ENCODE assay signal across 25 cellular contexts in genomic region chr10:97627731-97628130, GRCh38. TPM values are rescaled to one million over a fixed set of nuclear protein-coding genes. Genes with fewer than 3 reads are reported as not detected.
"Had no signal": no experiment of that assay in that cellular context is flagged by ENCODE, and none has a peak within 500 bp of the region (broad histone marks: within the 10 kb centered on the region; RNA-seq: fewer than 3 reads in every experiment).

No MANE protein-coding gene starts in this region.

- H3K4me3 ChIP-seq: SK-N-MC had no signal

- DNase-seq: activated CD4-positive, alpha-beta memory T cell treated with anti-CD3 and anti-CD28 coated beads, Interleukin-2, amount 10 ng/mL, durations not matched to agents 7 days and 5 days; activated CD4-positive, alpha-beta T cell treated with anti-CD3 and anti-CD28 coated beads for 36 hours; activated CD4-positive, alpha-beta T cell treated with anti-CD3 and anti-CD28 coated beads, Interleukin-2, amount 50 U/mL, for 1 hour; activated gamma-delta T cell; activated naive CD4-positive, alpha-beta T cell treated with anti-CD3 and anti-CD28 coated beads for 36 hours; activated T-cell treated with anti-CD3 and anti-CD28 coated beads for 4 hours; activated T-cell treated with anti-CD3 and anti-CD28 coated beads, Interleukin-2, amount 50 U/mL, for 48 hours; amygdala; Kasumi-1; KBM-7; NCI-H1105 treated with DMSO at 0.1 percent for 48 hours; NCI-H146; NCI-H187 treated with DMSO at 0.1 percent for 48 hours; NCI-H2081 treated with DMSO at 0.1 percent for 48 hours; NCI-H446; NCI-H524; PC-3; T-cell; T-helper 2 cell; T1000 had no signal

- ATAC-seq: activated CD4-positive, alpha-beta T cell treated with anti-CD3 and anti-CD28 coated beads for 36 hours; activated T-helper 17 cell treated with anti-CD3 and anti-CD28 coated beads, Interleukin-2, amount 50 U/mL, for 72 hours; PC-3; T-cell had no signal

- H3K27ac ChIP-seq: SK-N-MC, VCaP had no signal

RNA-seq across cellular contexts. Expression of gene C10orf62, which starts 38.2 kb away (rescaled TPM):
- total RNA-seq: activated CD4-positive, alpha-beta memory T cell treated with anti-CD3 and anti-CD28 coated beads, Interleukin-2, amount 10 ng/mL, durations not matched to agents 7 days and 5 days; activated CD4-positive, alpha-beta T cell treated with anti-CD3 and anti-CD28 coated beads for 36 hours; activated CD8-positive, alpha-beta memory T cell treated with anti-CD3 and anti-CD28 coated beads for 36 hours; activated naive CD4-positive, alpha-beta T cell treated with anti-CD3 and anti-CD28 coated beads for 36 hours; activated T-helper 17 cell treated with anti-CD3 and anti-CD28 coated beads, Interleukin-2, amount 50 U/mL, for 72 hours; astrocyte; PC-3; T-cell had no signal

RNA-seq across cellular contexts. Expression of gene HOGA1, which starts 43.5 kb away (rescaled TPM):
- total RNA-seq: activated CD4-positive, alpha-beta memory T cell treated with anti-CD3 and anti-CD28 coated beads, Interleukin-2, amount 10 ng/mL, durations not matched to agents 7 days and 5 days; activated CD4-positive, alpha-beta T cell treated with anti-CD3 and anti-CD28 coated beads for 36 hours; activated CD8-positive, alpha-beta memory T cell treated with anti-CD3 and anti-CD28 coated beads for 36 hours; activated naive CD4-positive, alpha-beta T cell treated with anti-CD3 and anti-CD28 coated beads for 36 hours; activated T-helper 17 cell treated with anti-CD3 and anti-CD28 coated beads, Interleukin-2, amount 50 U/mL, for 72 hours had no signal

RNA-seq across cellular contexts. Expression of gene ANKRD2, which starts 55.2 kb away (rescaled TPM):
- total RNA-seq: activated CD4-positive, alpha-beta T cell treated with anti-CD3 and anti-CD28 coated beads for 36 hours; activated T-helper 17 cell treated with anti-CD3 and anti-CD28 coated beads, Interleukin-2, amount 50 U/mL, for 72 hours had no signal
